In the genomic region with DNA sequence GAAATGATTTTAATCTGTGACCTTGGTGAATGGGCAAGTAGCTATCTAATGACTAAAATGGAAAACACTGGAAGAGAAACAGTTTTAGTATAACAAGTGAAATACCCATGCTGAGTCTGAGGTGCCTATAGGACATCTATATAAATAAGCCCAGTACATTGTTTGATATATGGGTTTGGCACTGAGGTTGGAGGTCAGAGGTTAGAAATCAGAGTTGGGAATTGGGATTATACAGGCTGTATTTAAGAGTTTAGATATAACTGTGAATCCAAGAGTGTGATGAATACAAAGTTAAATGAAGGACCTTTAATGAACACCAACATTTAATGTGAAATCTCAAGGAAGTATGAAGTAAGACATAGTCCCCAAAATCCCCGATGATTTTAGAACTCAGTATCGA, we compare ENCODE assay signal across 1 cellular context.
TF ChIP-seq lines count a peak whose summit lies in the region.

No MANE protein-coding gene starts in this region.

TF ChIP-seq in K562, 482 proteins besides CTCF, POLR2A, EP300 and RAD21:
- TF ChIP-seq NR2C1 (IDR thresholded peaks at IDR 0.05), result peak; percentile 49; the same call in 1 of the 2 replicates
- peak; percentile 41 for TF ChIP-seq NR2C1 (tag; IDR thresholded peaks at IDR 0.05)
- TF ChIP-seq, protein P1, sequence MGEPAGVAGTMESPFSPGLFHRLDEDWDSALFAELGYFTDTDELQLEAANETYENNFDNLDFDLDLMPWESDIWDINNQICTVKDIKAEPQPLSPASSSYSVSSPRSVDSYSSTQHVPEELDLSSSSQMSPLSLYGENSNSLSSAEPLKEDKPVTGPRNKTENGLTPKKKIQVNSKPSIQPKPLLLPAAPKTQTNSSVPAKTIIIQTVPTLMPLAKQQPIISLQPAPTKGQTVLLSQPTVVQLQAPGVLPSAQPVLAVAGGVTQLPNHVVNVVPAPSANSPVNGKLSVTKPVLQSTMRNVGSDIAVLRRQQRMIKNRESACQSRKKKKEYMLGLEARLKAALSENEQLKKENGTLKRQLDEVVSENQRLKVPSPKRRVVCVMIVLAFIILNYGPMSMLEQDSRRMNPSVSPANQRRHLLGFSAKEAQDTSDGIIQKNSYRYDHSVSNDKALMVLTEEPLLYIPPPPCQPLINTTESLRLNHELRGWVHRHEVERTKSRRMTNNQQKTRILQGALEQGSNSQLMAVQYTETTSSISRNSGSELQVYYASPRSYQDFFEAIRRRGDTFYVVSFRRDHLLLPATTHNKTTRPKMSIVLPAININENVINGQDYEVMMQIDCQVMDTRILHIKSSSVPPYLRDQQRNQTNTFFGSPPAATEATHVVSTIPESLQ (CRISPR knock-in tag; IDR thresholded peaks at IDR 0.05), result no peak
- peak; percentile 61 to 64; a peak in 3 of 4 replicates for TF ChIP-seq KDM1A (IDR thresholded peaks at IDR 0.05)
